28 cellular contexts compared by ENCODE assay signal in genomic region chr9:34549407-34549732, GRCh38. TPM values are rescaled to one million over a fixed set of nuclear protein-coding genes. Genes with fewer than 3 reads are reported as not detected.
"Had no signal": no experiment of that assay in that cellular context is flagged by ENCODE, and none has a peak within 500 bp of the region (broad histone marks: within the 10 kb centered on the region; RNA-seq: fewer than 3 reads in every experiment).

No MANE protein-coding gene starts in this region.

- DNase-seq: activated B cell treated with CpG ODN at 0.5 μM for 24 hours; activated CD4-positive, alpha-beta T cell treated with anti-CD3 and anti-CD28 coated beads for 1 hour; activated CD4-positive, alpha-beta T cell treated with anti-CD3 and anti-CD28 coated beads, Interleukin-2, amount 10 ng/mL, durations not matched to agents 24 days and 14 days; activated CD4-positive, alpha-beta T cell treated with anti-CD3 and anti-CD28 coated beads, Interleukin-2, amount 50 U/mL, for 48 hours; activated CD8-positive, alpha-beta memory T cell treated with anti-CD3 and anti-CD28 coated beads, Interleukin-2, amount 10 ng/mL, durations not matched to agents 7 days and 5 days; activated naive CD4-positive, alpha-beta T cell; activated T-cell treated with anti-CD3 and anti-CD28 coated beads, Interleukin-2, amount 50 U/mL, for 48 hours; MG63; MV-4-11; NCI-H1092 treated with DMSO at 0.1 percent for 48 hours; NCI-H1417 treated with DMSO at 0.1 percent for 48 hours; NCI-H1694 treated with DMSO at 0.1 percent for 48 hours; NCI-H2029 treated with DMSO at 0.1 percent for 48 hours; NCI-H345; NCI-H510A; NCI-H69; NK-92 treated with Interleukin-12 subunit alpha and Interleukin-12 subunit beta, amount 100 ng/mL, for 24 hours; OCI-M1; RPMI8226; SHP77; T-helper 2 cell; T1000 had no signal

- H3K27me3 ChIP-seq: MG63 had no signal

- H3K4me1 Mint-ChIP-seq: activated B cell treated with CpG ODN at 0.5 μM for 24 hours; activated CD4-positive, alpha-beta T cell treated with anti-CD3 and anti-CD28 coated beads, Interleukin-2, amount 10 ng/mL, durations not matched to agents 24 days and 14 days; activated CD8-positive, alpha-beta memory T cell treated with anti-CD3 and anti-CD28 coated beads, Interleukin-2, amount 10 ng/mL, durations not matched to agents 7 days and 5 days; activated naive CD4-positive, alpha-beta T cell treated with anti-CD3 and anti-CD28 coated beads, Interleukin-2, amount 50 U/mL, for 24 hours; central memory CD8-positive, alpha-beta T cell had no signal

- H3K4me3 Mint-ChIP-seq: activated B cell treated with CpG ODN at 0.5 μM for 24 hours; activated CD4-positive, alpha-beta T cell treated with anti-CD3 and anti-CD28 coated beads, Interleukin-2, amount 10 ng/mL, durations not matched to agents 24 days and 14 days; activated CD8-positive, alpha-beta memory T cell treated with anti-CD3 and anti-CD28 coated beads, Interleukin-2, amount 10 ng/mL, durations not matched to agents 7 days and 5 days; activated naive CD4-positive, alpha-beta T cell treated with anti-CD3 and anti-CD28 coated beads, Interleukin-2, amount 50 U/mL, for 24 hours; central memory CD8-positive, alpha-beta T cell; T-cell had no signal

- H3K4me3 ChIP-seq: MG63 had no signal

- H3K9me3 Mint-ChIP-seq: activated B cell treated with CpG ODN at 0.5 μM for 24 hours; activated CD4-positive, alpha-beta T cell treated with anti-CD3 and anti-CD28 coated beads, Interleukin-2, amount 10 ng/mL, durations not matched to agents 24 days and 14 days; activated naive CD4-positive, alpha-beta T cell treated with anti-CD3 and anti-CD28 coated beads, Interleukin-2, amount 50 U/mL, for 24 hours; activated T-helper 2 cell treated with anti-CD3 and anti-CD28 coated beads, Interferon-gamma antibody, Interleukin-2, Interleukin-4, amounts not matched to agents 10 μg/mL and 5 μg/mL and 100 μg/mL, durations not matched to agents 14 hours and 24 hours and 36 hours; central memory CD8-positive, alpha-beta T cell; T-cell had no signal

- H3K9me3 ChIP-seq: MG63 had no signal

- H3K36me3 Mint-ChIP-seq: activated CD8-positive, alpha-beta memory T cell treated with anti-CD3 and anti-CD28 coated beads, Interleukin-2, amount 10 ng/mL, durations not matched to agents 7 days and 5 days; activated naive CD4-positive, alpha-beta T cell treated with anti-CD3 and anti-CD28 coated beads, Interleukin-2, amount 50 U/mL, for 24 hours; T-cell had no signal

- H3K27ac Mint-ChIP-seq: activated B cell treated with CpG ODN at 0.5 μM for 24 hours; activated CD4-positive, alpha-beta T cell treated with anti-CD3 and anti-CD28 coated beads, Interleukin-2, amount 10 ng/mL, durations not matched to agents 24 days and 14 days; activated CD8-positive, alpha-beta memory T cell treated with anti-CD3 and anti-CD28 coated beads, Interleukin-2, amount 10 ng/mL, durations not matched to agents 7 days and 5 days; activated naive CD4-positive, alpha-beta T cell treated with anti-CD3 and anti-CD28 coated beads, Interleukin-2, amount 50 U/mL, for 24 hours; activated T-helper 2 cell treated with anti-CD3 and anti-CD28 coated beads, Interferon-gamma antibody, Interleukin-2, Interleukin-4, amounts not matched to agents 10 μg/mL and 5 μg/mL and 100 μg/mL, durations not matched to agents 14 hours and 24 hours and 36 hours; T-cell had no signal

- H3K36me3 ChIP-seq: MG63 had no signal

RNA-seq across cellular contexts. Expression of gene ENHO, which starts 26.6 kb away (rescaled TPM):
- total RNA-seq: activated B cell treated with CpG ODN at 0.5 μM for 24 hours; activated CD4-positive, alpha-beta T cell treated with anti-CD3 and anti-CD28 coated beads, Interleukin-2, amount 10 ng/mL, durations not matched to agents 24 days and 14 days; activated CD8-positive, alpha-beta memory T cell treated with anti-CD3 and anti-CD28 coated beads, Interleukin-2, amount 10 ng/mL, durations not matched to agents 7 days and 5 days; activated T-helper 2 cell treated with anti-CD3 and anti-CD28 coated beads, Interferon-gamma antibody, Interleukin-2, Interleukin-4, amounts not matched to agents 10 μg/mL and 5 μg/mL and 100 μg/mL, durations not matched to agents 14 hours and 24 hours and 36 hours; aorta; bronchial epithelial cell had no signal
- polyA plus RNA-seq: aorta had no signal

RNA-seq across cellular contexts. Expression of gene CNTFR, which starts 40.2 kb away (rescaled TPM):
- total RNA-seq: activated B cell treated with CpG ODN at 0.5 μM for 24 hours; activated CD4-positive, alpha-beta T cell treated with anti-CD3 and anti-CD28 coated beads, Interleukin-2, amount 10 ng/mL, durations not matched to agents 24 days and 14 days; activated CD8-positive, alpha-beta memory T cell treated with anti-CD3 and anti-CD28 coated beads, Interleukin-2, amount 10 ng/mL, durations not matched to agents 7 days and 5 days; activated T-helper 2 cell treated with anti-CD3 and anti-CD28 coated beads, Interferon-gamma antibody, Interleukin-2, Interleukin-4, amounts not matched to agents 10 μg/mL and 5 μg/mL and 100 μg/mL, durations not matched to agents 14 hours and 24 hours and 36 hours; bronchial epithelial cell; T-cell had no signal
